Comparison of ENCODE assay signal across 1 cellular context in genomic region chr14:103706551-103707328, GRCh38.
TF ChIP-seq lines count a peak whose summit lies in the region.

No MANE protein-coding gene starts in this region.

TF ChIP-seq in GM12878, 131 proteins besides CTCF, POLR2A, EP300 and RAD21:
- no peak for TF ChIP-seq EGR1 (IDR thresholded peaks at IDR 0.05; ENCODE audit: borderline replicate concordance in 1 of 2, low read depth in 2 of 2, low read length in 2 of 2)
- no peak for TF ChIP-seq CUX1 (IDR thresholded peaks at IDR 0.05; ENCODE audit: insufficient replicate concordance, low read depth, low read length)
- TF ChIP-seq PAX8 (IDR thresholded peaks at IDR 0.05): no peak
- TF ChIP-seq BMI1 (IDR thresholded peaks at IDR 0.05; ENCODE audit: borderline replicate concordance): no peak
- TF ChIP-seq RUNX3 (IDR thresholded peaks at IDR 0.05; ENCODE audit: low read length): no peak
- no peak for TF ChIP-seq CREB1 (IDR thresholded peaks at IDR 0.05; ENCODE audit: low read depth)
- no peak for TF ChIP-seq CBX5 (IDR thresholded peaks at IDR 0.05; ENCODE audit: low read depth)
- TF ChIP-seq SUZ12 (IDR thresholded peaks at IDR 0.05; ENCODE audit: unreplicated experiment): no peak
- TF ChIP-seq ZNF274 (IDR thresholded peaks at IDR 0.05; ENCODE audit: insufficient read depth, insufficient read length): no peak
- no peak for TF ChIP-seq EZH2 (IDR thresholded peaks at IDR 0.05; ENCODE audit: borderline replicate concordance, control insufficient read depth, low read depth, low read length)
- no peak for TF ChIP-seq REST (IDR thresholded peaks at IDR 0.05; ENCODE audit: low read depth, low read length)
- TF ChIP-seq HDGF (IDR thresholded peaks at IDR 0.05): no peak
- no peak for TF ChIP-seq SREBF1 (IDR thresholded peaks at IDR 0.05; ENCODE audit: low read length)
- TF ChIP-seq FOXK2 (IDR thresholded peaks at IDR 0.05): no peak
- no peak for TF ChIP-seq NFYA (IDR thresholded peaks at IDR 0.05; ENCODE audit: borderline replicate concordance, low read depth, low read length)
- TF ChIP-seq SIN3A (IDR thresholded peaks at IDR 0.05; ENCODE audit: low read depth, low read length): no peak
- TF ChIP-seq SKIL (IDR thresholded peaks at IDR 0.05; ENCODE audit: low read depth, poor library complexity, severe bottlenecking): no peak
- no peak for TF ChIP-seq POLR2AphosphoS5 (IDR thresholded peaks at IDR 0.05; ENCODE audit: low read length)
